In genomic region chr7:108805808-108806397, GRCh38 we compare ENCODE assay signal across 8 cellular contexts.
A peak's percentile ranks its signal among the peaks of the same experiment; 100 is the strongest.
DNase-seq lines count a peak whose midpoint lies in the region; ATAC-seq, FAIRE-seq and TF ChIP-seq lines count a peak whose summit lies in the region.

No MANE protein-coding gene starts in this region.

- ATAC-seq in HG03159 (IDR thresholded peaks at IDR 0.05; ENCODE audit: unreplicated experiment) (peak; percentile 75), HepG2 (peak; percentile 54; the same call in 2 of the 3 replicates)
- ATAC-seq in activated CD8-positive, alpha-beta memory T cell treated with anti-CD3 and anti-CD28 coated beads, Interleukin-2, amount 10 ng/mL, durations not matched to agents 7 days and 5 days = no peak

- H3K4me3 ChIP-seq in SK-N-MC (peak overlapping the region; percentile 53), HepG2 (replicated peaks in 1 of 3; ENCODE audit: insufficient read depth in 1 of 3, low read depth in 2 of 3, low read length in 3 of 3) (no peak overlapping the region), tibial nerve (no peak overlapping the region)

- H3K4me2 ChIP-seq in HepG2 (ENCODE audit: low read depth, low read length) = no peak overlapping the region

- FAIRE-seq in HepG2 (lab: Jason Lieb, UNC) = peak; percentile 66

- H2AFZ ChIP-seq in HepG2 (ENCODE audit: low read length) = no peak overlapping the region

- TF ChIP-seq CTCF in GM12874 (IDR thresholded peaks at IDR 0.05; ENCODE audit: insufficient read depth, low read depth, low read length) = peak; percentile 34; the same call in 1 of the 2 replicates
- peak; percentile 47 for TF ChIP-seq CTCF in HepG2 (CRISPR knock-in tag; IDR thresholded peaks at IDR 0.05)
- TF ChIP-seq CTCF in tibial nerve (IDR thresholded peaks at IDR 0.05) = no peak

- no peaks in the 10 kb centered on the region for H3K4me1 Mint-ChIP-seq in activated CD8-positive, alpha-beta memory T cell treated with anti-CD3 and anti-CD28 coated beads, Interleukin-2, amount 10 ng/mL, durations not matched to agents 7 days and 5 days

- no peaks in the 10 kb centered on the region for H4K20me1 ChIP-seq in HepG2 (ENCODE audit: insufficient read depth, low read length)

- H3K36me3 ChIP-seq in SK-N-MC (ENCODE audit: insufficient read depth, low read length) (no peaks in the 10 kb centered on the region), HepG2 (replicated peaks in 1 of 2; ENCODE audit: control insufficient read depth in 1 of 2, insufficient read depth in 2 of 2, low read length in 2 of 2) (no peaks in the 10 kb centered on the region), tibial nerve (no peaks in the 10 kb centered on the region)

- H3K27me3 ChIP-seq in HepG2 (ENCODE audit: control insufficient read depth in 1 of 2, insufficient read depth in 2 of 2, low read length in 2 of 2) (no peaks in the 10 kb centered on the region; a peak in 1 of 5 replicates), tibial nerve (no peaks in the 10 kb centered on the region)

- CTCF ChIA-PET in HepG2 (lab: Yijun Ruan, JAX; ENCODE audit: low intra/inter-chr PET ratio, low total read pairs) = no interaction called here
- CTCF ChIA-PET in activated CD8-positive, alpha-beta memory T cell treated with anti-CD3 and anti-CD28 coated beads, Interleukin-2, amount 10 ng/mL, durations not matched to agents 7 days and 5 days (lab: Charles Lee) = interaction anchor here (0.6 kb wide), 1 partner anchor 30 kb away, joined by 3 read pairs; no protein-coding TSS in a partner anchor

- TF ChIP-seq POLR2A in HepG2 (IDR thresholded peaks at IDR 0.05; ENCODE audit: insufficient read depth in 1 of 2, low read depth in 2 of 2, low read length in 2 of 2) (no peak), tibial nerve (IDR thresholded peaks at IDR 0.05) (no peak)

- H3K79me2 ChIP-seq in HepG2 (ENCODE audit: insufficient read depth, low read length) = no peaks in the 10 kb centered on the region

- BruUV-seq in HepG2 (replicated peaks; lab: Mats Ljungman, UMichigan) = no TSS peak

- peak overlapping the region; percentile 39; the same call in 1 of the 2 replicates for H3K27ac ChIP-seq in SK-N-MC
- H3K27ac ChIP-seq in HepG2 (ENCODE audit: extremely low read length, insufficient read depth, low read length) = no peak overlapping the region
- no peak overlapping the region for H3K27ac ChIP-seq in tibial nerve

- no peak overlapping the region for H3K27ac Mint-ChIP-seq in activated CD8-positive, alpha-beta memory T cell treated with anti-CD3 and anti-CD28 coated beads, Interleukin-2, amount 10 ng/mL, durations not matched to agents 7 days and 5 days

- TF ChIP-seq RAD21 in HepG2 (CRISPR knock-in tag; IDR thresholded peaks at IDR 0.05) = no peak

- POLR2A ChIA-PET in HepG2 (lab: Yijun Ruan, JAX) = no interaction called here

- no peaks in the 10 kb centered on the region for H3K9me3 Mint-ChIP-seq in activated CD8-positive, alpha-beta memory T cell treated with anti-CD3 and anti-CD28 coated beads, Interleukin-2, amount 10 ng/mL, durations not matched to agents 7 days and 5 days (ENCODE audit: low read depth)

- no peak overlapping the region for H3K9ac ChIP-seq in SK-N-MC (ENCODE audit: insufficient read length)
- H3K9ac ChIP-seq in HepG2 (ENCODE audit: insufficient read depth, low read depth, low read length) = no peak overlapping the region

- no peaks in the 10 kb centered on the region for H3K9me3 ChIP-seq in SK-N-MC (ENCODE audit: low read depth, low read length)
- H3K9me3 ChIP-seq in HepG2 (ENCODE audit: low read length) = no peaks in the 10 kb centered on the region
- no peaks in the 10 kb centered on the region for H3K9me3 ChIP-seq in tibial nerve

- no peak overlapping the region for H3K4me3 Mint-ChIP-seq in activated CD8-positive, alpha-beta memory T cell treated with anti-CD3 and anti-CD28 coated beads, Interleukin-2, amount 10 ng/mL, durations not matched to agents 7 days and 5 days

- H3K36me3 Mint-ChIP-seq in activated CD8-positive, alpha-beta memory T cell treated with anti-CD3 and anti-CD28 coated beads, Interleukin-2, amount 10 ng/mL, durations not matched to agents 7 days and 5 days = no peaks in the 10 kb centered on the region

- H3K27me3 Mint-ChIP-seq in activated CD8-positive, alpha-beta memory T cell treated with anti-CD3 and anti-CD28 coated beads, Interleukin-2, amount 10 ng/mL, durations not matched to agents 7 days and 5 days = no peaks in the 10 kb centered on the region

- peak; percentile 47 for DNase-seq in SK-N-MC (ENCODE audit: low read depth, low spot score)
- DNase-seq in HepG2 (ENCODE audit: low spot score) = peak; percentile 5
- no peak for DNase-seq in NK-92 treated with Interleukin-12 subunit alpha and Interleukin-12 subunit beta, amount 100 ng/mL, for 24 hours (lab: John Stamatoyannopoulos, UW)
- DNase-seq in activated CD8-positive, alpha-beta memory T cell treated with anti-CD3 and anti-CD28 coated beads, Interleukin-2, amount 10 ng/mL, durations not matched to agents 7 days and 5 days = no peak
- no peak for DNase-seq in tibial nerve (ENCODE audit: low spot score in 2 of 2)
- DNase-seq in activated naive CD4-positive, alpha-beta T cell treated with anti-CD3 and anti-CD28 coated beads, Interleukin-2, amount 50 U/mL, for 16 hours = no peak

- H3K4me1 ChIP-seq in HepG2 (ENCODE audit: insufficient read depth, low read length) (no peaks in the 10 kb centered on the region), tibial nerve (no peaks in the 10 kb centered on the region)

- no peak for TF ChIP-seq EP300 in HepG2 (IDR thresholded peaks at IDR 0.05; ENCODE audit: low read depth in 2 of 2, low read length in 2 of 2)
- TF ChIP-seq EP300 in HepG2 (CRISPR knock-in tag; IDR thresholded peaks at IDR 0.05; ENCODE audit: borderline replicate concordance) = no peak
- TF ChIP-seq EP300 in tibial nerve (IDR thresholded peaks at IDR 0.05) = no peak

- 25% methylated on average over 6 of the region's 6 CpGs for whole genome bisulfite sequencing in HepG2 (ENCODE audit: low lambda C conversion rate)
- WGBS in tibial nerve, 2 donors = 39 to 46% methylated on average over 6 of the region's 6 CpGs

- in situ Hi-C loops in HepG2 (cut with HindIII; ENCODE audit: extremely low pct_ligation_motif_present, low pct_unique_long_range_greater_than_20kb) = no loop called here

- intact Hi-C loops in HepG2 (cut with micrococcal nuclease; ENCODE audit: unreplicated experiment) = loop anchor here (5.0 kb wide), 1 partner anchor 194 kb away; no protein-coding TSS in a partner anchor

TF ChIP-seq in HepG2, 621 proteins besides CTCF, POLR2A, EP300 and RAD21:
- no peak for TF ChIP-seq ZNF709 (CRISPR knock-in tag; IDR thresholded peaks at IDR 0.05)
- TF ChIP-seq STAG1 (CRISPR knock-in tag; IDR thresholded peaks at IDR 0.05) = peak; percentile 42; the same call in 1 of the 2 replicates

Comparison
In these comparisons a context has a peak if more than half of its experiments do, and no peak if none do; other contexts are left out.
1. CTCF ChIP-seq: peak in GM12874 (single experiment) and HepG2 (single experiment); none in tibial nerve (0 of 5).
2. DNase-seq: peak in SK-N-MC (single experiment) and HepG2 (single experiment); none in NK-92 treated with Interleukin-12 subunit alpha and Interleukin-12 subunit beta, amount 100 ng/mL, for 24 hours (single experiment), activated CD8-positive, alpha-beta memory T cell treated with anti-CD3 and anti-CD28 coated beads, Interleukin-2, amount 10 ng/mL, durations not matched to agents 7 days and 5 days (single experiment), tibial nerve (0 of 2) and activated naive CD4-positive, alpha-beta T cell treated with anti-CD3 and anti-CD28 coated beads, Interleukin-2, amount 50 U/mL, for 16 hours (single experiment).